In the genomic region with DNA sequence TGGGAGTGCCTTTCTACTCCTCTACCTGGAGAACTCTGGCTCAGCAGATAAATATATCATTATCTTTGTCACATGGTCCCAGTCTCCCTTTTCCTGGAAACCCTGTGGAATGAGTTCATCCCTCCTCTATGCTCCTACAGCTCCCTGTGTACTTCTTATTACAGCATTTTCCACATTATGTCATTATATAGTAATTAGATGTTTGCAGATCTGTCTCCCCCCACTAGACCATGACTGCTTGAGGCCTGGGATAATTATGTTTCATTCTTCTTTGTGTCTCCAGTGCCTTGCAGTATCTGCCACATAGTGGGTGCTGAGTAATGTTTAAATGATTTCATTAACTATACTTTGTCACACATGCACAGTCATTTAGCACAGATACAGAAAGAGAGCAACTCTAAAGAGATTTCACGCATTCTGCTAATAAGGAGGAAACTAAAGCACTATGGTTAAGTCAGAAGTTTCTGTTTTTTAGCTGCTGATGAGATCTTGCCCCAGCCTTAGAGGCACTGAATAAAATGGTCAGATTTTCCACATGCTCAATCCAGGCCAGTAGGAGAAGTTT, we compare ENCODE assay signal across 14 cellular contexts.
DNase-seq lines count a peak whose midpoint lies in the region; ATAC-seq, FAIRE-seq and TF ChIP-seq lines count a peak whose summit lies in the region.
"Had no signal": no experiment of that assay in that cellular context is flagged by ENCODE, and none has a peak within 500 bp of the region (broad histone marks: within the 10 kb centered on the region; RNA-seq: fewer than 3 reads in every experiment).

No MANE protein-coding gene starts in this region.

- H3K27me3 Mint-ChIP-seq in nephron progenitor cell (ENCODE audit: low read depth, poor library complexity) (no peaks in the 10 kb centered on the region), CD14-positive monocyte (ENCODE audit: low read depth in 3 of 3) (peaks cover 0 to 3% (median 2%) of the 10 kb centered on the region in 3 donors)

- H3K79me2 ChIP-seq in OCI-LY3 (ENCODE audit: low read length), result no peaks in the 10 kb centered on the region

- FAIRE-seq in H54 (lab: Jason Lieb, UNC), result no peak

- H3K4me1 Mint-ChIP-seq in nephron progenitor cell (peaks cover 21% of the 10 kb centered on the region), CD14-positive monocyte (no peaks in the 10 kb centered on the region)

- H2AFZ ChIP-seq in OCI-LY3 (ENCODE audit: low read depth, low read length), result peak overlapping the region; percentile 71

- H3K4me3 ChIP-seq in OCI-LY3 (ENCODE audit: low read length), result peak overlapping the region; percentile 4; the same call in 1 of the 2 replicates
- H3K4me3 ChIP-seq: MG63, mucosa of descending colon had no signal

- no peaks in the 10 kb centered on the region for H3K9me3 Mint-ChIP-seq in nephron progenitor cell
- peaks cover 0 to 3% (median 0%) of the 10 kb centered on the region in 7 donors for H3K9me3 Mint-ChIP-seq in CD14-positive monocyte

- peak overlapping the region; percentile 7; the same call in 1 of the 2 replicates for H3K27ac ChIP-seq in OCI-LY3 (ENCODE audit: low read length)
- H3K27ac ChIP-seq: HL-60 had no signal

- ATAC-seq in GM19351 (IDR thresholded peaks at IDR 0.05; ENCODE audit: unreplicated experiment), result peak; percentile 37
- ATAC-seq in HG03280 (IDR thresholded peaks at IDR 0.05; ENCODE audit: unreplicated experiment), result peak; percentile 36
- ATAC-seq in GM21515 (IDR thresholded peaks at IDR 0.05; ENCODE audit: unreplicated experiment), result no peak
- ATAC-seq: esophagus mucosa, mucosa of descending colon had no signal

- TF ChIP-seq CTCF in OCI-LY3 (IDR thresholded peaks at IDR 0.05; ENCODE audit: low read depth, low read length) (no peak), nephron progenitor cell (IDR thresholded peaks at IDR 0.05) (no peak), CD14-positive monocyte (IDR thresholded peaks at IDR 0.05) (no peak)

- H3K4me3 Mint-ChIP-seq in nephron progenitor cell (no peak overlapping the region), CD14-positive monocyte (no peak overlapping the region)

- no peaks in the 10 kb centered on the region for H3K36me3 Mint-ChIP-seq in nephron progenitor cell (ENCODE audit: low read depth)
- no peaks in the 10 kb centered on the region for H3K36me3 Mint-ChIP-seq in CD14-positive monocyte

- no peak overlapping the region for H3K9ac ChIP-seq in OCI-LY3 (ENCODE audit: low read length)

- peaks cover 39% of the 10 kb centered on the region for H3K4me1 ChIP-seq in OCI-LY3 (ENCODE audit: low read length)

- intact Hi-C loops in CD14-positive monocyte (cut with micrococcal nuclease), result no loop called here

- H3K9me3 ChIP-seq in OCI-LY3 (ENCODE audit: insufficient read depth, low read length), result no peaks in the 10 kb centered on the region
- H3K9me3 ChIP-seq: MG63, mucosa of descending colon had no signal

- H3K27ac Mint-ChIP-seq in nephron progenitor cell, result peak overlapping the region; percentile 21
- no peak overlapping the region for H3K27ac Mint-ChIP-seq in CD14-positive monocyte

- no peak for DNase-seq in nephron progenitor cell
- no peak for DNase-seq in CD14-positive monocyte (ENCODE audit: low spot score)
- no peak for DNase-seq in NCI-H526 (lab: John Stamatoyannopoulos, UW)
- no peak for DNase-seq in H54 (ENCODE audit: insufficient read length, low spot score)
- DNase-seq: activated CD4-positive, CD25-positive, alpha-beta regulatory T cell treated with anti-CD3 and anti-CD28 coated beads, Interleukin-2, amount 50 U/mL, for 72 hours; activated gamma-delta T cell; MG63; mucosa of descending colon had no signal

- H4K20me1 ChIP-seq in OCI-LY3 (ENCODE audit: insufficient read depth, low read length), result no peaks in the 10 kb centered on the region

- H3K4me2 ChIP-seq in OCI-LY3 (ENCODE audit: low read length), result peak overlapping the region; percentile 67

- no peaks in the 10 kb centered on the region for H3K36me3 ChIP-seq in OCI-LY3 (replicated peaks; ENCODE audit: low read depth, low read length)
- H3K36me3 ChIP-seq: MG63 had no signal

- TF ChIP-seq POLR2A in H54 (IDR thresholded peaks at IDR 0.05; ENCODE audit: low read depth, low read length), result no peak

- peaks cover 11% of the 10 kb centered on the region; the same call in 1 of the 2 replicates for H3K27me3 ChIP-seq in OCI-LY3 (ENCODE audit: low read depth, low read length)
